Comparison of ENCODE assay signal across 8 cellular contexts in genomic region chr12:67268896-67269631, GRCh38. TPM values are rescaled to one million over a fixed set of nuclear protein-coding genes. Genes with fewer than 3 reads are reported as not detected.
DNase-seq lines count a peak whose midpoint lies in the region; ATAC-seq, FAIRE-seq and TF ChIP-seq lines count a peak whose summit lies in the region.

Gene CAND1, plus strand, starts transcription at chr12:67269358. Its CDS starts 360 bp downstream, at chr12:67269718.

- intact Hi-C loops in natural killer cell (cut with micrococcal nuclease), result loop anchor here (1.0 to 5.0 kb wide), 3 partner anchors 46 to 967 kb away; partner anchors contain the start of genes DYRK2 and HELB

- no peaks in the 10 kb centered on the region for H3K9me3 ChIP-seq in RWPE2 (ENCODE audit: severe bottlenecking)

- H3K27me3 ChIP-seq in RWPE2 (ENCODE audit: insufficient read depth, poor library complexity, severe bottlenecking), result no peaks in the 10 kb centered on the region

- H3K4me3 Mint-ChIP-seq in natural killer cell, result peak within 1 kb of the TSS; percentile 83

- ATAC-seq in RWPE2 (ENCODE audit: low read depth) (peak; percentile 73), natural killer cell (peak; percentile 81 to 93 (median 83))

- peak; percentile 75 for TF ChIP-seq POLR2A in H54 (IDR thresholded peaks at IDR 0.05; ENCODE audit: low read depth, low read length)

- peak; percentile 99 for DNase-seq in EH (ENCODE audit: low read depth)
- DNase-seq in H54 (ENCODE audit: insufficient read length, low spot score), result peak; percentile 70
- peak; percentile 100 for DNase-seq in LoVo (ENCODE audit: low spot score)
- DNase-seq in RWPE2 (ENCODE audit: low spot score), result peak; percentile 90
- peak; percentile 93 for DNase-seq in activated T-helper 9 cell treated with anti-CD3 and anti-CD28 coated beads, Interleukin-2, amount 50 U/mL, for 16 hours (ENCODE audit: low read depth)
- DNase-seq in fibroblast of mammary gland (ENCODE audit: low read depth), result peak; percentile 99
- peak; percentile 92 for DNase-seq in natural killer cell
- DNase-seq in stimulated activated naive CD4-positive, alpha-beta T cell treated with Interleukin-2 at 50 U/mL for 16 hours (lab: John Stamatoyannopoulos, UW), result peak; percentile 96

- TF ChIP-seq CTCF in RWPE2 (IDR thresholded peaks at IDR 0.05; ENCODE audit: poor library complexity, severe bottlenecking) (peak; percentile 7), fibroblast of mammary gland (conservative IDR thresholded peaks at IDR 0.05; ENCODE audit: control insufficient read depth, insufficient read depth, low read depth, low read length) (no peak), natural killer cell (IDR thresholded peaks at IDR 0.05) (no peak)

- peak within 1 kb of the TSS; percentile 83 for H3K27ac ChIP-seq in RWPE2 (ENCODE audit: poor library complexity, severe bottlenecking)

- peaks cover 36 to 43% of the 10 kb centered on the region in 2 donors for H3K4me1 Mint-ChIP-seq in natural killer cell

- no peaks in the 10 kb centered on the region for H3K9me3 Mint-ChIP-seq in natural killer cell

- H3K36me3 ChIP-seq in RWPE2 (ENCODE audit: low read depth), result peaks cover 5% of the 10 kb centered on the region

- H3K4me1 ChIP-seq in RWPE2 (ENCODE audit: insufficient read depth, poor library complexity, severe bottlenecking), result peaks cover 16% of the 10 kb centered on the region

- peak; percentile 83 for FAIRE-seq in H54 (lab: Jason Lieb, UNC)

- H3K4me3 ChIP-seq in RWPE2 (ENCODE audit: severe bottlenecking) (peak within 1 kb of the TSS; percentile 88), fibroblast of mammary gland (ENCODE audit: control insufficient read depth, low read depth, low read length) (peak within 1 kb of the TSS; percentile 94)

- H3K27me3 Mint-ChIP-seq in natural killer cell (ENCODE audit: low read depth in 2 of 2), result no peaks in the 10 kb centered on the region

- H3K27ac Mint-ChIP-seq in natural killer cell, result peak within 1 kb of the TSS; percentile 95 to 97

- H3K36me3 Mint-ChIP-seq in natural killer cell, result no peaks in the 10 kb centered on the region

RNA-seq across cellular contexts. Expression of gene CAND1, which starts in this region (rescaled TPM):
- total RNA-seq in natural killer cell, result 100 to 1,000 TPM; 103 to 118 (median 104) TPM

Comparison
In these comparisons a context has a peak if more than half of its experiments do, and no peak if none do; other contexts are left out.
1. Peak in every context shown above with its lines: DNase-seq, ATAC-seq, H3K4me3 ChIP-seq and H3K27ac ChIP-seq.